In the genomic region with DNA sequence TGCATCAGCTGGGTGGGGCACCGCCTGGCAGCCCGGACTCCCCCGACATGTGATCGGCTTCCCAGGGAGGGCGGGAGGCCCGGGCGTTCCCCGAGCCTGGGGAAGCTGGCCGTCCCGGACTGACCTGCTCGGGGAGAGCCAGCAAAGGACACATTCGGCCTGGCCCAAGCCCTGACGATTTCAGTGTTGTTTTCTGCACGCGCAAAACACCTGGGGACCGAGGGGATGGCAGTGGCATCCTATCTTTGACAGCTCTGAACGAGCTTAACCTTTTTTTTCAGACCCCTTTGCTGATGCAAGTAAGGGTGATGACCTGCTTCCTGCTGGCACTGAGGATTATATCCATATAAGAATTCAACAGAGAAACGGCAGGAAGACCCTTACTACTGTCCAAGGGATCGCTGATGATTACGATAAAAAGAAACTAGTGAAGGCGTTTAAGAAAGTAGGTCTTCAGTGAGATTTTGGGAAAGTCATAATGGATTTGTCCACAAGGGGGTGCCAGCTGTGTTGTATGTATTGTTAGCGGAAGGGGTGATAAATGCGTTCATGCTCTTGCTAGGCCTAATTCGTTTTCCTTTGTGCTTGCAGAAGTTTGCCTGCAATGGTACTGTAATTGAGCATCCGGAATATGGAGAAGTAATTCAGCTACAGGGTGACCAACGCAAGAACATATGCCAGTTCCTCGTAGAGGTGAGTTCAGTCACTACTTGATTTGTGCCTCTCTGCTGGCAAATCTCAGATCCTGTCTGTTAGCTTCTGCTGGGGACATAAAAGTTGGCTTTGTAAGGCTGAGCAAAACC, we compare ENCODE assay signal across 8 cellular contexts. TPM values are rescaled to one million over a fixed set of nuclear protein-coding genes. Genes with fewer than 3 reads are reported as not detected.
DNase-seq lines count a peak whose midpoint lies in the region; ATAC-seq and TF ChIP-seq lines count a peak whose summit lies in the region.

No MANE protein-coding gene starts in this region.

- intact Hi-C loops in left ventricle myocardium inferior (cut with micrococcal nuclease), result no loop called here
- intact Hi-C loops in Right ventricle myocardium superior (cut with DNase I), result no loop called here
- intact Hi-C loops in psoas muscle (cut with DNase I), result no loop called here

- WGBS in psoas muscle, 3 donors, result 2 to 4% (median 2%) methylated on average over 27 of the region's 27 CpGs

- H3K4me1 ChIP-seq in left ventricle myocardium inferior (peaks cover 49% of the 10 kb centered on the region), foreskin keratinocyte (no peaks in the 10 kb centered on the region), psoas muscle (peaks cover 31% of the 10 kb centered on the region)

- H3K9me3 ChIP-seq in left ventricle myocardium inferior (replicated peaks), result no peaks in the 10 kb centered on the region
- no peaks in the 10 kb centered on the region for H3K9me3 ChIP-seq in psoas muscle

- no peaks in the 10 kb centered on the region for H3K27me3 ChIP-seq in left ventricle myocardium inferior (ENCODE audit: low read depth)
- H3K27me3 ChIP-seq in foreskin keratinocyte, result no peaks in the 10 kb centered on the region
- no peaks in the 10 kb centered on the region for H3K27me3 ChIP-seq in psoas muscle (ENCODE audit: insufficient read depth in 3 of 3, low read length in 2 of 3)

- TF ChIP-seq CTCF in left ventricle myocardium inferior (IDR thresholded peaks at IDR 0.05; ENCODE audit: borderline replicate concordance) (peak; percentile 65), foreskin keratinocyte (conservative IDR thresholded peaks at IDR 0.05) (peak; percentile 63), psoas muscle (IDR thresholded peaks at IDR 0.05) (peak; percentile 58)

- DNase-seq in left ventricle myocardium inferior, result no peak
- DNase-seq in Right ventricle myocardium superior, result no peak
- peak; percentile 43 for DNase-seq in NCI-H774 (lab: John Stamatoyannopoulos, UW)
- DNase-seq in activated naive CD4-positive, alpha-beta T cell treated with Interleukin-2 at 50 U/mL for 16 hours, result peak; percentile 54
- peak in 1 of 2 donors; percentile 53 for DNase-seq in foreskin keratinocyte
- DNase-seq in psoas muscle, result no peak
- no peak for DNase-seq in NCI-H2171 treated with DMSO at 0.1 percent for 48 hours (lab: John Stamatoyannopoulos, UW)

- H3K36me3 ChIP-seq in left ventricle myocardium inferior (peaks cover 53% of the 10 kb centered on the region), psoas muscle (ENCODE audit: insufficient read depth in 1 of 2, low read depth in 1 of 2) (peaks cover 18 to 53% of the 10 kb centered on the region in 2 donors)

- H3K27ac ChIP-seq in left ventricle myocardium inferior (replicated peaks) (peak overlapping the region; percentile 100), foreskin keratinocyte (peak overlapping the region; percentile 100), psoas muscle (peak overlapping the region; percentile 100)

- ATAC-seq in Right ventricle myocardium superior (ENCODE audit: poor library complexity) (no peak), foreskin keratinocyte (no peak), psoas muscle (no peak), esophagus mucosa (no peak)

- H3K4me3 ChIP-seq in left ventricle myocardium inferior (peak overlapping the region; percentile 91), psoas muscle (peak overlapping the region; percentile 87)

RNA-seq across cellular contexts. Expression of a gene that starts 1.0 kb away (rescaled TPM):
- total RNA-seq in left ventricle myocardium inferior (1,125 TPM), Right ventricle myocardium superior (1,143 TPM), foreskin keratinocyte (346 and 364 TPM in 2 replicates), psoas muscle (1,000 to 10,000 TPM; 1,399 to 2,094 (median 1,752) TPM), esophagus mucosa (725 TPM)
- polyA plus RNA-seq in foreskin keratinocyte (1,004 and 1,032 TPM in 2 replicates), psoas muscle (1,000 to 10,000 TPM; 1,437 to 2,724 (median 2,114) TPM)

RNA-seq across cellular contexts. Expression of a gene that starts 22.4 kb away (rescaled TPM):
- not detected for total RNA-seq in left ventricle myocardium inferior
- total RNA-seq in Right ventricle myocardium superior, result not detected
- 0.37 and 0.42 TPM in 2 replicates for total RNA-seq in foreskin keratinocyte
- 0.62 and 0.78 TPM in 2 replicates for polyA plus RNA-seq in foreskin keratinocyte
- not detected for total RNA-seq in psoas muscle
- not detected for polyA plus RNA-seq in psoas muscle
- total RNA-seq in esophagus mucosa, result not detected

RNA-seq across cellular contexts. Expression of a gene that starts 44.7 kb away (rescaled TPM):
- total RNA-seq in left ventricle myocardium inferior, result 0.14 TPM
- not detected for total RNA-seq in Right ventricle myocardium superior
- total RNA-seq in foreskin keratinocyte, result 0.56 and 0.82 TPM in 2 replicates
- polyA plus RNA-seq in foreskin keratinocyte, result 0.45 and 0.77 TPM in 2 replicates
- total RNA-seq in psoas muscle, result under 1 TPM in 2 of 4 donors, not detected in 2; 0.06 to 0.14 TPM
- under 1 TPM; under 0.01 to 0.03 (median 0.01) TPM for polyA plus RNA-seq in psoas muscle
- 1.4 TPM for total RNA-seq in esophagus mucosa

Comparison
In these comparisons a context has a peak if more than half of its experiments do, and no peak if none do; other contexts are left out.
1. DNase-seq: peak in NCI-H774 (single experiment) and activated naive CD4-positive, alpha-beta T cell treated with Interleukin-2 at 50 U/mL for 16 hours (single experiment); none in left ventricle myocardium inferior (single experiment), Right ventricle myocardium superior (single experiment), psoas muscle (0 of 2) and NCI-H2171 treated with DMSO at 0.1 percent for 48 hours (single experiment).
2. Peak in every context shown above with its lines, with median percentiles within 50 percentile points of each other: H3K27ac ChIP-seq and CTCF ChIP-seq.